Comparison of ENCODE assay signal across 8 cellular contexts in genomic region chr17:42180411-42180921, GRCh38. TPM values are rescaled to one million over a fixed set of nuclear protein-coding genes. Genes with fewer than 3 reads are reported as not detected.
DNase-seq lines count a peak whose midpoint lies in the region; ATAC-seq, FAIRE-seq and TF ChIP-seq lines count a peak whose summit lies in the region.
"Had no signal": no experiment of that assay in that cellular context is flagged by ENCODE, and none has a peak within 500 bp of the region (broad histone marks: within the 10 kb centered on the region; RNA-seq: fewer than 3 reads in every experiment).

No MANE protein-coding gene starts in this region.

- no peaks in the 10 kb centered on the region for H4K20me1 ChIP-seq in Karpas-422 (ENCODE audit: insufficient read depth, low read depth, low read length)

- TF ChIP-seq CTCF in pancreas (IDR thresholded peaks at IDR 0.05) (no peak), body of pancreas (IDR thresholded peaks at IDR 0.05) (no peak)

- ATAC-seq in pancreas (no peak), GM21390 (IDR thresholded peaks at IDR 0.05; ENCODE audit: unreplicated experiment) (no peak), HG02610 (IDR thresholded peaks at IDR 0.05; ENCODE audit: unreplicated experiment) (no peak), body of pancreas (no peak)

- no peak overlapping the region for H2AFZ ChIP-seq in Karpas-422 (ENCODE audit: low read length)

- no peak for TF ChIP-seq POLR2A in body of pancreas (IDR thresholded peaks at IDR 0.05)

- H3K9ac ChIP-seq in Karpas-422 (ENCODE audit: low read length): no peak overlapping the region

- intact Hi-C loops in pancreas (cut with DNase I) (no loop called here), body of pancreas (cut with DNase I) (no loop called here)

- 2 to 4% methylated on average over 30 to 33 of the region's 33 CpGs for WGBS in pancreas, 2 donors
- 3 to 5% methylated on average over 18 to 33 of the region's 33 CpGs for WGBS in body of pancreas, 2 donors

- H3K36me3 ChIP-seq in Karpas-422 (ENCODE audit: insufficient read depth, low read length) (no peaks in the 10 kb centered on the region), pancreas (no peaks in the 10 kb centered on the region), body of pancreas (replicated peaks in 1 of 2; ENCODE audit: insufficient read depth in 1 of 2, low read depth in 2 of 2) (no peaks in the 10 kb centered on the region)
- H3K36me3 ChIP-seq in effector memory CD4-positive, alpha-beta T cell (ENCODE audit: control insufficient read depth, insufficient read depth, low read length): no peaks in the 10 kb centered on the region

- H3K27ac ChIP-seq in Karpas-422 (ENCODE audit: low read length) (no peak overlapping the region), pancreas (no peak overlapping the region), body of pancreas (no peak overlapping the region)
- H3K27ac ChIP-seq in effector memory CD4-positive, alpha-beta T cell (ENCODE audit: insufficient read depth, low read length, poor library complexity, severe bottlenecking): no peak overlapping the region

- H3K9me3 ChIP-seq in Karpas-422 (ENCODE audit: low read length): no peaks in the 10 kb centered on the region
- H3K9me3 ChIP-seq in effector memory CD4-positive, alpha-beta T cell (ENCODE audit: control insufficient read depth, low read length): no peaks in the 10 kb centered on the region
- H3K9me3 ChIP-seq in pancreas: no peaks in the 10 kb centered on the region
- H3K9me3 ChIP-seq in body of pancreas: no peaks in the 10 kb centered on the region

- no peak for FAIRE-seq in pancreas (lab: Jason Lieb, UNC)

- H3K79me2 ChIP-seq in Karpas-422 (ENCODE audit: low read length): no peaks in the 10 kb centered on the region

- H3K4me3 ChIP-seq in Karpas-422 (ENCODE audit: low read length) (no peak overlapping the region; the same call in 1 of the 2 replicates), pancreas (peak overlapping the region in 3 of 4 donors; percentile 7 to 46 (median 26)), body of pancreas (no peak overlapping the region)
- peak overlapping the region; percentile 53 for H3K4me3 ChIP-seq in effector memory CD4-positive, alpha-beta T cell (ENCODE audit: insufficient read depth, low read depth, low read length, poor library complexity, severe bottlenecking)

- H3K27me3 ChIP-seq in Karpas-422 (ENCODE audit: low read length) (no peaks in the 10 kb centered on the region), pancreas (no peaks in the 10 kb centered on the region), body of pancreas (peaks cover 0 to 6% of the 10 kb centered on the region in 2 donors)
- no peaks in the 10 kb centered on the region for H3K27me3 ChIP-seq in effector memory CD4-positive, alpha-beta T cell (replicated peaks; ENCODE audit: control insufficient read depth, insufficient read depth, low read length, poor library complexity, severe bottlenecking)

- no peaks in the 10 kb centered on the region for H3K9me2 ChIP-seq in Karpas-422 (replicated peaks; ENCODE audit: insufficient read depth, low read length)

- peak overlapping the region; percentile 27 for H3K4me2 ChIP-seq in Karpas-422 (ENCODE audit: low read depth, low read length, poor library complexity, severe bottlenecking)

- H3K4me1 ChIP-seq in Karpas-422 (ENCODE audit: low read length) (peaks cover 32% of the 10 kb centered on the region), pancreas (peaks cover 0 to 7% (median 6%) of the 10 kb centered on the region in 3 donors), body of pancreas (peaks cover 36% of the 10 kb centered on the region)
- peaks cover 41% of the 10 kb centered on the region for H3K4me1 ChIP-seq in effector memory CD4-positive, alpha-beta T cell (ENCODE audit: control insufficient read depth, insufficient read depth, low read length, poor library complexity, severe bottlenecking)

- DNase-seq in ELF-1 (ENCODE audit: low read depth, low spot score) (peak; percentile 39), Karpas-422 (no peak), pancreas (peak in 1 of 6 donors; percentile 76), body of pancreas (no peak)
- no peak for DNase-seq in effector memory CD4-positive, alpha-beta T cell

RNA-seq across cellular contexts. Expression of gene KCNH4, which starts 0.5 kb away (rescaled TPM):
- 0.04 TPM in 1 of 2 replicates, not detected in the other for total RNA-seq in Karpas-422 (2014; rRNA removed; shearing (Covaris generic); ENCODE audit: low replicate concordance)
- total RNA-seq in pancreas (under 1 TPM in 5 of 6 donors, not detected in 1; 0.03 to 0.09 (median 0.06) TPM), body of pancreas (not detected)
- polyA plus RNA-seq in pancreas: under 1 TPM; 0.11 to 0.14 TPM

RNA-seq across cellular contexts. Expression of gene HCRT, which starts 4.8 kb away (rescaled TPM):
- not detected in 2 replicates for total RNA-seq in Karpas-422 (2014; rRNA removed; shearing (Covaris generic); ENCODE audit: low replicate concordance)
- total RNA-seq in pancreas (not detected), body of pancreas (not detected)
- not detected for polyA plus RNA-seq in pancreas
- total RNA-seq: NCI-H460 had no signal

RNA-seq across cellular contexts. Expression of gene GHDC, which starts 13.8 kb away (rescaled TPM):
- total RNA-seq in Karpas-422 (2014; rRNA removed; shearing (Covaris generic); ENCODE audit: low replicate concordance): 14.9 and 28.8 TPM in 2 replicates
- total RNA-seq in pancreas (10 to 100 TPM; 14.8 to 20.9 (median 17.1) TPM), body of pancreas (10 to 100 TPM; 35.8 to 42.2 TPM)
- polyA plus RNA-seq in pancreas: 10 to 100 TPM; 19.4 to 21.6 TPM

RNA-seq across cellular contexts. Expression of gene RAB5C, which starts 25.7 kb away (rescaled TPM):
- 56.9 and 59.5 TPM in 2 replicates for total RNA-seq in Karpas-422 (2014; rRNA removed; shearing (Covaris generic); ENCODE audit: low replicate concordance)
- total RNA-seq in pancreas: 10 to 100 TPM; 25.9 to 53.1 (median 42.0) TPM
- polyA plus RNA-seq in pancreas: 10 to 100 TPM; 42.6 to 61.8 TPM
- 10 to 100 TPM; 21.1 to 37.1 TPM for total RNA-seq in body of pancreas

RNA-seq across cellular contexts. Expression of gene HSPB9, which starts 57.9 kb away (rescaled TPM):
- total RNA-seq in Karpas-422 (2014; rRNA removed; shearing (Covaris generic); ENCODE audit: low replicate concordance): 0.29 and 0.37 TPM in 2 replicates
- total RNA-seq in pancreas (under 1 TPM; 0.40 to 0.75 (median 0.58) TPM), body of pancreas (1 to 10 TPM in 1 of 2 donors, not detected in 1; 1.8 TPM)
- polyA plus RNA-seq in pancreas: 1 to 10 TPM in 1 of 2 donors, under 1 TPM in 1; 0.85 to 1.6 TPM

Comparison
In these comparisons a context has a peak if more than half of its experiments do, and no peak if none do; other contexts are left out.
1. H3K4me3 ChIP-seq: peak in effector memory CD4-positive, alpha-beta T cell (single experiment) and pancreas (3 of 4); none in Karpas-422 (single experiment) and body of pancreas (0 of 2).